ENCODE assay signal across 22 cellular contexts in the genomic region with DNA sequence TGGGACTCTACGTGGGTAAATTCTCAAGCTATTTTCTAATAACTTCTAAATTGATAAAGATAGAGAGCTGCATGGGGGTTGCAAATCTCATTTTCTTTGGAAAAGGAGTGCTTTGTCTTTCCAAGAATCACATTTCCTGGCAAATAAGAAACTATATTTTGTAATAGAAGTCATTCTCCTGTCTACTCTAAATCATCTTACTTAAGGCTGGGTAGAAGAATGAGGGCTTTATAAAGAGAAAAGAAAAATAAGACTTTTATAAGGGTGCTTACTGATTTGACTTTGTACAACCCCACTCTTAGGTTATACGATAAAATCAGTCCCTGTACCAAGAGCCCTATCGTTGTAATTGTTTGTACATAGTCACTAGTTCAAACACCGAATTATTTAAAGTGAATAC. TPM values are rescaled to one million over a fixed set of nuclear protein-coding genes. Genes with fewer than 3 reads are reported as not detected.
DNase-seq lines count a peak whose midpoint lies in the region; ATAC-seq and TF ChIP-seq lines count a peak whose summit lies in the region.
"Had no signal": no experiment of that assay in that cellular context is flagged by ENCODE, and none has a peak within 500 bp of the region (broad histone marks: within the 10 kb centered on the region; RNA-seq: fewer than 3 reads in every experiment).

No MANE protein-coding gene starts in this region.

- H3F3A ChIP-seq in GM23248 (ENCODE audit: insufficient read depth) = peaks cover 24% of the 10 kb centered on the region

- H3K27ac ChIP-seq in GM23248 (no peak overlapping the region), tibial artery (peak overlapping the region; percentile 37 to 46)
- H3K27ac ChIP-seq: A549 had no signal

- H3K4me1 Mint-ChIP-seq in osteocyte (ENCODE audit: unreplicated experiment) = peaks cover 84% of the 10 kb centered on the region
- no peaks in the 10 kb centered on the region for H3K4me1 Mint-ChIP-seq in activated T-cell treated with anti-CD3 and anti-CD28 coated beads, Interleukin-2, amount 50 U/mL, for 72 hours (ENCODE audit: low read depth)
- H3K4me1 Mint-ChIP-seq: CD4-positive, alpha-beta memory T cell had no signal

- no peaks in the 10 kb centered on the region for H3K27me3 Mint-ChIP-seq in osteocyte (ENCODE audit: unreplicated experiment)
- H3K27me3 Mint-ChIP-seq in activated T-cell treated with anti-CD3 and anti-CD28 coated beads, Interleukin-2, amount 50 U/mL, for 72 hours (ENCODE audit: low read depth) = peaks cover 7% of the 10 kb centered on the region

- H3K79me2 ChIP-seq in GM23248 (ENCODE audit: insufficient read depth) = peaks cover 99% of the 10 kb centered on the region

- H3K9me2 ChIP-seq in GM23248 (ENCODE audit: insufficient read depth) = no peaks in the 10 kb centered on the region

- intact Hi-C loops in tibial artery (cut with DNase I; ENCODE audit: low total_unique reads) = no loop called here

- H4K20me1 ChIP-seq in GM23248 (ENCODE audit: insufficient read depth) = no peaks in the 10 kb centered on the region

- DNase-seq in GM23248 (no peak), adipocyte (ENCODE audit: low read depth) (no peak), osteocyte (ENCODE audit: extremely low spot score, unreplicated experiment) (no peak), tibial artery (no peak), amygdala (lab: John Stamatoyannopoulos, UW) (no peak)
- no peak for DNase-seq in stimulated activated CD4-positive, alpha-beta T cell treated with anti-CD3 and anti-CD28 coated beads, Interleukin-2, amount 100 ng/mL, for 24 hours
- DNase-seq in activated T-cell treated with anti-CD3 and anti-CD28 coated beads, Interleukin-2, amount 50 U/mL, for 72 hours = no peak
- DNase-seq: 8988T; C1 segment of cervical spinal cord; Calu3; CD4-positive, alpha-beta memory T cell; COR-L47; DMS53; DMS79 treated with DMSO at 0.1 percent for 48 hours; GF-D8; H7; HCEC 1CT had no signal

- ATAC-seq in HG02970 (IDR thresholded peaks at IDR 0.05; ENCODE audit: low FRiP score, unreplicated experiment) = no peak
- ATAC-seq in activated T-cell treated with anti-CD3 and anti-CD28 coated beads, Interleukin-2, amount 50 U/mL, for 72 hours (replicated peaks in 1 of 2) = no peak
- ATAC-seq: A549 had no signal

- H3K9ac ChIP-seq in GM23248 = no peak overlapping the region
- no peak overlapping the region for H3K9ac ChIP-seq in adipocyte (ENCODE audit: low read length)

- H3K4me3 ChIP-seq in GM23248 = no peak overlapping the region
- peak overlapping the region; percentile 36 for H3K4me3 ChIP-seq in adipocyte (ENCODE audit: low read length)
- peak overlapping the region in 1 of 2 donors; percentile 4 for H3K4me3 ChIP-seq in tibial artery
- H3K4me3 ChIP-seq: A549 had no signal

- H3K4me2 ChIP-seq in GM23248 (ENCODE audit: unreplicated experiment) = peak overlapping the region; percentile 5
- H3K4me2 ChIP-seq: A549 had no signal

- peak overlapping the region; percentile 56 for H3K27ac Mint-ChIP-seq in osteocyte (ENCODE audit: unreplicated experiment)
- H3K27ac Mint-ChIP-seq in activated T-cell treated with anti-CD3 and anti-CD28 coated beads, Interleukin-2, amount 50 U/mL, for 72 hours = no peak overlapping the region
- H3K27ac Mint-ChIP-seq: CD4-positive, alpha-beta memory T cell had no signal

- no peaks in the 10 kb centered on the region for H3K9me3 Mint-ChIP-seq in osteocyte (ENCODE audit: unreplicated experiment)
- H3K9me3 Mint-ChIP-seq in activated T-cell treated with anti-CD3 and anti-CD28 coated beads, Interleukin-2, amount 50 U/mL, for 72 hours = no peaks in the 10 kb centered on the region

- in situ Hi-C loops in GM23248 (cut with MboI) = no loop called here

- H3K36me3 ChIP-seq in GM23248 (ENCODE audit: low read depth) = no peaks in the 10 kb centered on the region
- peaks cover 6% of the 10 kb centered on the region for H3K36me3 ChIP-seq in adipocyte (ENCODE audit: control insufficient read depth, insufficient read depth, low read length, severe bottlenecking)
- H3K36me3 ChIP-seq in tibial artery = no peaks in the 10 kb centered on the region

- H2AFZ ChIP-seq in GM23248 = no peak overlapping the region

- TF ChIP-seq CTCF in osteocyte (IDR thresholded peaks at IDR 0.05) (no peak), tibial artery (IDR thresholded peaks at IDR 0.05) (no peak)

- H3K27me3 ChIP-seq in GM23248 (replicated peaks; ENCODE audit: insufficient read depth) = no peaks in the 10 kb centered on the region
- no peaks in the 10 kb centered on the region for H3K27me3 ChIP-seq in adipocyte (replicated peaks; ENCODE audit: control insufficient read depth, insufficient read depth, low read length)
- no peaks in the 10 kb centered on the region for H3K27me3 ChIP-seq in tibial artery

- H3K9me3 ChIP-seq in GM23248 (ENCODE audit: low read depth) (no peaks in the 10 kb centered on the region), adipocyte (ENCODE audit: control insufficient read depth, low read length) (no peaks in the 10 kb centered on the region), tibial artery (no peaks in the 10 kb centered on the region)
- H3K9me3 ChIP-seq: A549 had no signal

- 63% methylated on average over 4 of the region's 4 CpGs for WGBS in GM23248 (ENCODE audit: low coverage in 1 of 2, low lambda C conversion rate in 2 of 2, missing lambda C conversion rate in 2 of 2), 2 experiments

- H3K4me3 Mint-ChIP-seq in osteocyte (ENCODE audit: unreplicated experiment) = no peak overlapping the region
- no peak overlapping the region for H3K4me3 Mint-ChIP-seq in activated T-cell treated with anti-CD3 and anti-CD28 coated beads, Interleukin-2, amount 50 U/mL, for 72 hours
- H3K4me3 Mint-ChIP-seq: CD4-positive, alpha-beta memory T cell had no signal

- H3K36me3 Mint-ChIP-seq in osteocyte (ENCODE audit: unreplicated experiment) = peaks cover 60% of the 10 kb centered on the region
- H3K36me3 Mint-ChIP-seq in activated T-cell treated with anti-CD3 and anti-CD28 coated beads, Interleukin-2, amount 50 U/mL, for 72 hours (ENCODE audit: insufficient read depth in 2 of 2) = no peaks in the 10 kb centered on the region
- H3K36me3 Mint-ChIP-seq: CD4-positive, alpha-beta memory T cell had no signal

- peaks cover 42% of the 10 kb centered on the region for H3K4me1 ChIP-seq in GM23248 (ENCODE audit: insufficient read depth)
- H3K4me1 ChIP-seq in adipocyte (ENCODE audit: control insufficient read depth, insufficient read depth, low read length) = peaks cover 34% of the 10 kb centered on the region
- peaks cover 0 to 38% (median 0%) of the 10 kb centered on the region in 4 donors for H3K4me1 ChIP-seq in tibial artery
- H3K4me1 ChIP-seq: A549 had no signal

RNA-seq across cellular contexts. Expression of gene ITGBL1, which starts 14.9 kb away (rescaled TPM):
- total RNA-seq in GM23248 (2014; rRNA removed; shearing (Covaris generic)) = 459 and 462 TPM in 2 replicates
- 332 and 336 TPM in 2 replicates for polyA plus RNA-seq in GM23248 (2016; fragmentation: Nextera tagmentation; extraction: Ambion mirVana)
- 1,450 and 1,519 TPM in 2 replicates for total RNA-seq in osteocyte
- total RNA-seq in activated T-cell treated with anti-CD3 and anti-CD28 coated beads, Interleukin-2, amount 50 U/mL, for 72 hours = not detected
- total RNA-seq: Calu3; CD4-positive, alpha-beta memory T cell; G401; H1 had no signal
- polyA plus RNA-seq: CD4-positive, alpha-beta memory T cell; H1 had no signal

RNA-seq across cellular contexts. Expression of gene NALCN, which starts 51.1 kb away (rescaled TPM):
- 3.6 and 3.9 TPM in 2 replicates for total RNA-seq in GM23248 (2014; rRNA removed; shearing (Covaris generic))
- 3.1 and 3.5 TPM in 2 replicates for polyA plus RNA-seq in GM23248 (2016; fragmentation: Nextera tagmentation; extraction: Ambion mirVana)
- 58.3 and 58.8 TPM in 2 replicates for total RNA-seq in osteocyte
- not detected for total RNA-seq in activated T-cell treated with anti-CD3 and anti-CD28 coated beads, Interleukin-2, amount 50 U/mL, for 72 hours
- total RNA-seq: CD4-positive, alpha-beta memory T cell; Daoy; G401 had no signal
- polyA plus RNA-seq: CD4-positive, alpha-beta memory T cell had no signal

Comparison
In these comparisons a context has a peak if more than half of its experiments do, and no peak if none do; other contexts are left out.
1. RNA of gene ITGBL1, which starts 14.9 kb away (total RNA-seq): 1,450 to 1,519 TPM in osteocyte and 459 to 462 TPM in GM23248; not detected in activated T-cell treated with anti-CD3 and anti-CD28 coated beads, Interleukin-2, amount 50 U/mL, for 72 hours; every median in the first group is over 100 times any median in the second.
2. RNA of gene NALCN, which starts 51.1 kb away (total RNA-seq): 58.3 to 58.8 TPM in osteocyte; 3.6 to 3.9 TPM in GM23248 and not detected in activated T-cell treated with anti-CD3 and anti-CD28 coated beads, Interleukin-2, amount 50 U/mL, for 72 hours; every median in the first group is over 10 times any median in the second.